Comparison of ENCODE assay signal across 18 cellular contexts in the genomic region with DNA sequence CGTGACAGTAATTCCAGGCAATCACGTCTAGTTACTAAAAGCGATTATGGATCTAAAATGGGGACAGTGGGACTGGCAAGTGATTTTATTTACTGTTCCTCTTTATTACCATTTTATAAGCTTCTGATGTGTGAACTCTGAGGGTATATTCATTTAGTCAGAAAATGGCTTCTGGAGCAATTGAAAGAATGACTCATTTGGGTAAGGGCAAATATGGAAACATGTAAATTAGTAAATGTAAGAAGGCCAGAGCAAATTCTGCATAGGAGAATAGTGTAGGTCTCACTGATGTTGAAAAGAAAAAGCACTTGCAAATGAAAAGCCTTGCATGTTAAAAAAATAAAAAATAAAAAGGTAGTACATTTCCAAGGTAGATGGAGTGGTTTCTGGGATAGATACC.
A peak's percentile ranks its signal among the peaks of the same experiment; 100 is the strongest.
DNase-seq lines count a peak whose midpoint lies in the region; ATAC-seq and TF ChIP-seq lines count a peak whose summit lies in the region.
"Had no signal": no experiment of that assay in that cellular context is flagged by ENCODE, and none has a peak within 500 bp of the region (broad histone marks: within the 10 kb centered on the region; RNA-seq: fewer than 3 reads in every experiment).

No MANE protein-coding gene starts in this region.

- H3K9me3 ChIP-seq in OCI-LY3 (ENCODE audit: insufficient read depth, low read length) = no peaks in the 10 kb centered on the region

- H3K27ac ChIP-seq in OCI-LY3 (ENCODE audit: low read length) (no peak overlapping the region), substantia nigra (ENCODE audit: low read depth, low read length, poor library complexity, severe bottlenecking) (no peak overlapping the region)
- H3K27ac ChIP-seq: RWPE1 had no signal

- peak overlapping the region; percentile 3; the same call in 1 of the 2 replicates for H3K4me2 ChIP-seq in OCI-LY3 (ENCODE audit: low read length)

- no peak for TF ChIP-seq CTCF in OCI-LY3 (IDR thresholded peaks at IDR 0.05; ENCODE audit: low read depth, low read length)

- no peaks in the 10 kb centered on the region for H3K27me3 ChIP-seq in OCI-LY3 (ENCODE audit: low read depth, low read length)

- no peaks in the 10 kb centered on the region for H3K79me2 ChIP-seq in OCI-LY3 (ENCODE audit: low read length)

- H4K20me1 ChIP-seq in OCI-LY3 (ENCODE audit: insufficient read depth, low read length) = no peaks in the 10 kb centered on the region

- ATAC-seq in GM18519 (IDR thresholded peaks at IDR 0.05; ENCODE audit: low FRiP score, unreplicated experiment) (peak; percentile 64), GM18907 (IDR thresholded peaks at IDR 0.05; ENCODE audit: unreplicated experiment) (peak; percentile 41), HG02885 (IDR thresholded peaks at IDR 0.05; ENCODE audit: poor library complexity, unreplicated experiment) (peak; percentile 54), HG02571 (IDR thresholded peaks at IDR 0.05; ENCODE audit: unreplicated experiment) (no peak)
- ATAC-seq: PC-3 had no signal

- H3K4me3 ChIP-seq in OCI-LY3 (ENCODE audit: low read length) = no peak overlapping the region

- no peak overlapping the region for H3K9ac ChIP-seq in OCI-LY3 (ENCODE audit: low read length)

- no peak overlapping the region for H2AFZ ChIP-seq in OCI-LY3 (ENCODE audit: low read depth, low read length)

- H3K36me3 ChIP-seq in OCI-LY3 (replicated peaks; ENCODE audit: low read depth, low read length) = no peaks in the 10 kb centered on the region

- DNase-seq in nucleus accumbens (lab: John Stamatoyannopoulos, UW) (no peak), substantia nigra (lab: John Stamatoyannopoulos, UW) (no peak)
- DNase-seq: AML-193, DMS 273 treated with DMSO at 0.1 percent for 48 hours, GDM1, H9, Kasumi-1, MM.1S, NCI-H1105, NCI-H187 treated with DMSO at 0.1 percent for 48 hours, NCI-H774, PC-3 had no signal

- H3K4me1 ChIP-seq in OCI-LY3 (ENCODE audit: low read length) = peaks cover 15% of the 10 kb centered on the region
